In genomic region chr4:150769235-150769634, GRCh38 we compare ENCODE assay signal across 10 cellular contexts.
A peak's percentile ranks its signal among the peaks of the same experiment; 100 is the strongest.
DNase-seq lines count a peak whose midpoint lies in the region; ATAC-seq and TF ChIP-seq lines count a peak whose summit lies in the region.
"Had no signal": no experiment of that assay in that cellular context is flagged by ENCODE, and none has a peak within 500 bp of the region (broad histone marks: within the 10 kb centered on the region; RNA-seq: fewer than 3 reads in every experiment).

No MANE protein-coding gene starts in this region.

- no peak overlapping the region for H3K4me3 ChIP-seq in RWPE2 (ENCODE audit: severe bottlenecking)
- H3K4me3 ChIP-seq in fibroblast of the aortic adventitia (ENCODE audit: low read depth, low read length): no peak overlapping the region
- H3K4me3 ChIP-seq: BLaER1 treated with 17β-estradiol and CSF1 and Interleukin-3, amounts not matched to agents 10 nM and 100 nM had no signal

- H3K27ac Mint-ChIP-seq in activated naive CD8-positive, alpha-beta T cell treated with anti-CD3 and anti-CD28 coated beads, Interleukin-2, amount 50 U/mL, for 24 hours: peak overlapping the region; percentile 73
- no peak overlapping the region for H3K27ac Mint-ChIP-seq in activated naive CD8-positive, alpha-beta T cell treated with anti-CD3 and anti-CD28 coated beads for 36 hours

- peaks cover 15% of the 10 kb centered on the region for H3K4me1 ChIP-seq in RWPE2 (ENCODE audit: insufficient read depth, poor library complexity, severe bottlenecking)

- H3K36me3 ChIP-seq in RWPE2 (ENCODE audit: low read depth): no peaks in the 10 kb centered on the region
- H3K36me3 ChIP-seq: BLaER1 treated with 17β-estradiol and CSF1 and Interleukin-3, amounts not matched to agents 10 nM and 100 nM; neutrophil had no signal

- H3K9me3 Mint-ChIP-seq in activated naive CD8-positive, alpha-beta T cell treated with anti-CD3 and anti-CD28 coated beads, Interleukin-2, amount 50 U/mL, for 24 hours: peaks cover 4% of the 10 kb centered on the region
- H3K9me3 Mint-ChIP-seq in activated naive CD8-positive, alpha-beta T cell treated with anti-CD3 and anti-CD28 coated beads for 36 hours: no peaks in the 10 kb centered on the region

- H3K4me3 Mint-ChIP-seq in activated naive CD8-positive, alpha-beta T cell treated with anti-CD3 and anti-CD28 coated beads, Interleukin-2, amount 50 U/mL, for 24 hours: no peak overlapping the region
- H3K4me3 Mint-ChIP-seq in activated naive CD8-positive, alpha-beta T cell treated with anti-CD3 and anti-CD28 coated beads for 36 hours: no peak overlapping the region

- TF ChIP-seq CTCF in RWPE2 (IDR thresholded peaks at IDR 0.05; ENCODE audit: poor library complexity, severe bottlenecking) (no peak), fibroblast of the aortic adventitia (IDR thresholded peaks at IDR 0.05; ENCODE audit: insufficient read depth, low read length) (no peak)

- peaks cover 16% of the 10 kb centered on the region for H3K36me3 Mint-ChIP-seq in activated naive CD8-positive, alpha-beta T cell treated with anti-CD3 and anti-CD28 coated beads, Interleukin-2, amount 50 U/mL, for 24 hours (ENCODE audit: low read depth)
- H3K36me3 Mint-ChIP-seq in activated naive CD8-positive, alpha-beta T cell treated with anti-CD3 and anti-CD28 coated beads for 36 hours: peaks cover 31% of the 10 kb centered on the region

- no peaks in the 10 kb centered on the region for H3K27me3 Mint-ChIP-seq in activated naive CD8-positive, alpha-beta T cell treated with anti-CD3 and anti-CD28 coated beads, Interleukin-2, amount 50 U/mL, for 24 hours
- no peaks in the 10 kb centered on the region for H3K27me3 Mint-ChIP-seq in activated naive CD8-positive, alpha-beta T cell treated with anti-CD3 and anti-CD28 coated beads for 36 hours

- ATAC-seq in activated naive CD8-positive, alpha-beta T cell treated with anti-CD3 and anti-CD28 coated beads, Interleukin-2, amount 50 U/mL, for 24 hours: peak; percentile 45
- peak; percentile 88 for ATAC-seq in RWPE2 (ENCODE audit: low read depth)
- ATAC-seq in GM21717 (IDR thresholded peaks at IDR 0.05; ENCODE audit: unreplicated experiment): no peak
- ATAC-seq in GM21367 (IDR thresholded peaks at IDR 0.05; ENCODE audit: unreplicated experiment): no peak

- peaks cover 13% of the 10 kb centered on the region for H3K4me1 Mint-ChIP-seq in activated naive CD8-positive, alpha-beta T cell treated with anti-CD3 and anti-CD28 coated beads, Interleukin-2, amount 50 U/mL, for 24 hours
- peaks cover 11% of the 10 kb centered on the region for H3K4me1 Mint-ChIP-seq in activated naive CD8-positive, alpha-beta T cell treated with anti-CD3 and anti-CD28 coated beads for 36 hours

- H3K27me3 ChIP-seq in RWPE2 (ENCODE audit: insufficient read depth, poor library complexity, severe bottlenecking): no peaks in the 10 kb centered on the region
- H3K27me3 ChIP-seq: BLaER1 treated with 17β-estradiol and CSF1 and Interleukin-3, amounts not matched to agents 10 nM and 100 nM; neutrophil had no signal

- H3K27ac ChIP-seq in RWPE2 (ENCODE audit: poor library complexity, severe bottlenecking) (peak overlapping the region; percentile 35), substantia nigra (ENCODE audit: low read depth, low read length, poor library complexity, severe bottlenecking) (no peak overlapping the region)
- H3K27ac ChIP-seq: BLaER1 treated with 17β-estradiol and CSF1 and Interleukin-3, amounts not matched to agents 10 nM and 100 nM; neutrophil had no signal

- H3K9me3 ChIP-seq in RWPE2 (ENCODE audit: severe bottlenecking): no peaks in the 10 kb centered on the region
- H3K9me3 ChIP-seq: BLaER1 treated with 17β-estradiol and CSF1 and Interleukin-3, amounts not matched to agents 10 nM and 100 nM; neutrophil had no signal

- DNase-seq in activated naive CD8-positive, alpha-beta T cell treated with anti-CD3 and anti-CD28 coated beads, Interleukin-2, amount 50 U/mL, for 24 hours: no peak
- DNase-seq in activated naive CD8-positive, alpha-beta T cell treated with anti-CD3 and anti-CD28 coated beads for 36 hours: no peak
- DNase-seq in RWPE2 (ENCODE audit: low spot score): no peak
- DNase-seq in fibroblast of the aortic adventitia (ENCODE audit: low read depth): peak; percentile 64
- no peak for DNase-seq in substantia nigra (lab: John Stamatoyannopoulos, UW)
- no peak for DNase-seq in SHP77 treated with DMSO at 0.1 percent for 48 hours (lab: John Stamatoyannopoulos, UW)

Comparison
In these comparisons a context has a peak if more than half of its experiments do, and no peak if none do; other contexts are left out.
1. ATAC-seq: peak in activated naive CD8-positive, alpha-beta T cell treated with anti-CD3 and anti-CD28 coated beads, Interleukin-2, amount 50 U/mL, for 24 hours (single experiment) and RWPE2 (single experiment); none in GM21717 (single experiment) and GM21367 (single experiment).